ENCODE assay signal across 8 cellular contexts in the genomic region with DNA sequence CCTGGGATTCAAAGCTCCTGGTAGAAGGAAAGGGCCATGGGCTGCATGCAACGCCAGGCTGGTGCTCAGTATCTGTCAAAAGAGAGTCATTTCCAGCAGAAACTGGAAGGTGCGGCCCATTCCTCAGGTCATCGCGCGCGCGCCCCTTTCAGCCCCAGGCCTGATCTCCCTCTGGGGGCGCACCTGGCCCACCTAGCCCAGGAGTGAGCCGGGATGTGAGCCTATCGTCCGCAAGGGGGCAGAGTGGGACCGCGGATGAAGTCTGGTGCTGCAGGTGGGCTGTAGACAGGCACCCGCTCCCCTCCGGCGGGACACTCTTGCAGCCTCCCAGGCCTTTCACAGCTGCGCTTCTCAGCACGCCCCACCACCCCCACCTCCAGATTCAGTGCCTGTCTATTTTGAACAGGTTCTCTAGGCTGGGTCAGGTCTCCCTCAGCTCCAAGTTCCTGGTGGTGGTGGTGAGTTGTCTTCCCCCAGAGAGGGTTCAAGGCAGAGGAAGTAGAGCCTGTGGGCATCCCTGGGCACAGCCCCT. TPM values are rescaled to one million over a fixed set of nuclear protein-coding genes. Genes with fewer than 3 reads are reported as not detected.
DNase-seq lines count a peak whose midpoint lies in the region; ATAC-seq and TF ChIP-seq lines count a peak whose summit lies in the region.

No MANE protein-coding gene starts in this region.

- H3K4me3 ChIP-seq in OCI-LY1 (ENCODE audit: low read depth, low read length, poor library complexity, severe bottlenecking) = no peak overlapping the region

- no peaks in the 10 kb centered on the region for H3K4me1 ChIP-seq in OCI-LY1 (ENCODE audit: insufficient read depth, low read length, severe bottlenecking)

- ATAC-seq in HG03565 (IDR thresholded peaks at IDR 0.05; ENCODE audit: unreplicated experiment) = peak; percentile 59
- ATAC-seq in esophagus mucosa = peak; percentile 55
- ATAC-seq in stimulated activated naive CD8-positive, alpha-beta T cell treated with anti-CD3 and anti-CD28 coated beads, Interleukin-15, Interleukin-2, amounts not matched to agents 100 U/mL and 50 U/mL, for 24 hours = peak; percentile 94

- H3K36me3 Mint-ChIP-seq in nephron progenitor cell (ENCODE audit: low read depth) = no peaks in the 10 kb centered on the region

- no peak overlapping the region for H3K27ac ChIP-seq in OCI-LY1 (ENCODE audit: low read depth, low read length, poor library complexity, severe bottlenecking)

- TF ChIP-seq CTCF in OCI-LY1 (IDR thresholded peaks at IDR 0.05; ENCODE audit: low read length) (peak; percentile 98), nephron progenitor cell (IDR thresholded peaks at IDR 0.05) (peak; percentile 92)

- no peaks in the 10 kb centered on the region for H4K20me1 ChIP-seq in OCI-LY1 (ENCODE audit: insufficient read depth, low read length)

- no peaks in the 10 kb centered on the region for H3K9me2 ChIP-seq in OCI-LY1 (ENCODE audit: low read depth, low read length)

- H2AFZ ChIP-seq in OCI-LY1 (ENCODE audit: low read length) = no peak overlapping the region

- H3K27ac Mint-ChIP-seq in nephron progenitor cell = no peak overlapping the region

- H3K4me3 Mint-ChIP-seq in nephron progenitor cell = no peak overlapping the region

- DNase-seq in AML-193 (lab: John Stamatoyannopoulos, UW) = peak; percentile 54 to 80
- DNase-seq in GM19238 (ENCODE audit: insufficient read length, low spot score) = peak; percentile 97
- DNase-seq in activated T-cell treated with anti-CD3 and anti-CD28 coated beads for 24 hours (ENCODE audit: low read depth) = peak; percentile 78
- DNase-seq in nephron progenitor cell = peak; percentile 93
- DNase-seq in stimulated activated naive CD8-positive, alpha-beta T cell treated with anti-CD3 and anti-CD28 coated beads, Interleukin-15, Interleukin-2, amounts not matched to agents 100 U/mL and 50 U/mL, for 24 hours = peak; percentile 89

- peaks cover 68% of the 10 kb centered on the region for H3K4me1 Mint-ChIP-seq in nephron progenitor cell

- H3K9me3 Mint-ChIP-seq in nephron progenitor cell = no peaks in the 10 kb centered on the region

- H3K9ac ChIP-seq in OCI-LY1 (ENCODE audit: low read length) = no peak overlapping the region

- 0 out of 2 replicates have a peak, but pooled peaks cover 7% of the 10 kb centered on the region for H3K27me3 ChIP-seq in OCI-LY1 (ENCODE audit: insufficient read depth, low read length)

- no peaks in the 10 kb centered on the region for H3K9me3 ChIP-seq in OCI-LY1 (ENCODE audit: low read length)

- H3K36me3 ChIP-seq in OCI-LY1 (ENCODE audit: insufficient read depth, low read length) = no peaks in the 10 kb centered on the region

- no peaks in the 10 kb centered on the region for H3F3A ChIP-seq in OCI-LY1 (ENCODE audit: insufficient read depth, low read length)

- peaks cover 30% of the 10 kb centered on the region for H3K27me3 Mint-ChIP-seq in nephron progenitor cell (ENCODE audit: low read depth, poor library complexity)

- no peak overlapping the region for H3K4me2 ChIP-seq in OCI-LY1 (ENCODE audit: low read length)

- H3K79me2 ChIP-seq in OCI-LY1 (ENCODE audit: insufficient read depth, low read length) = no peaks in the 10 kb centered on the region

RNA-seq across cellular contexts. Expression of a gene that starts 5.8 kb away (rescaled TPM):
- total RNA-seq in esophagus mucosa = 1,513 TPM

RNA-seq across cellular contexts. Expression of a gene that starts 18.2 kb away (rescaled TPM):
- 27.4 TPM for total RNA-seq in esophagus mucosa

RNA-seq across cellular contexts. Expression of a gene that starts 26.6 kb away (rescaled TPM):
- total RNA-seq in esophagus mucosa = 4.5 TPM

RNA-seq across cellular contexts. Expression of a gene that starts 27.7 kb away (rescaled TPM):
- 39.6 TPM for total RNA-seq in esophagus mucosa

RNA-seq across cellular contexts. Expression of a gene that starts 34.3 kb away (rescaled TPM):
- 11.5 TPM for total RNA-seq in esophagus mucosa
